In the genomic region with DNA sequence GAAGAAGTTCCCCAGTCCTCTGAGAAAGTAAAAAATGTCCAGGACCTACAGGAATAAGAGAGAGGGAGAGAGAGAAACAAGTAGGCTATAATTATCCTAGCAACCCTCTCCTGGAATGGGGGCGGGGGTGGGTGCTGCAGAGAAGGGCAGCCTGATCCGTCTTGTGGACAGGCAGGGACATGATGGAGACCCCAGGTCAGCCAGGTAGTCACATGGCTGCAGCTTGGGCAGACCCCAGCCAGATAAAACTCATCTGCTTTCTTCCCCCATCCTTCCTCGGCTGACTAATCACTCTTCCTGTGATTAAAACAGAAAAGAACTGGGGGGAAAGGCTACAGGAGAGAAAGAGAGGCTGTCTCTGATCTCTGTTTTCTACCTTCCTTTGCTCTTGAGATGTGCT, we compare ENCODE assay signal across 20 cellular contexts. TPM values are rescaled to one million over a fixed set of nuclear protein-coding genes. Genes with fewer than 3 reads are reported as not detected.
A peak's percentile ranks its signal among the peaks of the same experiment; 100 is the strongest.
DNase-seq lines count a peak whose midpoint lies in the region; ATAC-seq, FAIRE-seq and TF ChIP-seq lines count a peak whose summit lies in the region.
"Had no signal": no experiment of that assay in that cellular context is flagged by ENCODE, and none has a peak within 500 bp of the region (broad histone marks: within the 10 kb centered on the region; RNA-seq: fewer than 3 reads in every experiment).

No MANE protein-coding gene starts in this region.

- no peaks in the 10 kb centered on the region for H3K79me2 ChIP-seq in GM12878 (ENCODE audit: control insufficient read depth, insufficient read depth, low read length)

- no peaks in the 10 kb centered on the region for H3K27me3 Mint-ChIP-seq in mesothelial cell of epicardium (ENCODE audit: low read depth)

- no peaks in the 10 kb centered on the region for H3K9me3 Mint-ChIP-seq in mesothelial cell of epicardium

- peak overlapping the region; percentile 96 for H3K27ac ChIP-seq in HUES64 (ENCODE audit: low read depth, low read length)
- peak overlapping the region; percentile 51 for H3K27ac ChIP-seq in GM12878 (ENCODE audit: control insufficient read depth, insufficient read depth)
- H3K27ac ChIP-seq: esophagus squamous epithelium, heart right ventricle, transverse colon had no signal

- H3K4me2 ChIP-seq in GM12878 (ENCODE audit: control insufficient read depth, insufficient read depth): peak overlapping the region; percentile 40

- H3K4me3 ChIP-seq in BE2C (ENCODE audit: low read depth, low read length) (peak overlapping the region; percentile 30), HUES64 (ENCODE audit: low read length) (no peak overlapping the region), GM12878 (0 out of 2 replicates have a peak overlapping the region, but pooled peaks have one; percentile 26)
- H3K4me3 ChIP-seq: esophagus squamous epithelium, heart right ventricle, transverse colon had no signal

- no peak for TF ChIP-seq RAD21 in GM12878 (IDR thresholded peaks at IDR 0.05; ENCODE audit: insufficient read depth, low read depth, low read length)

- H3K9ac ChIP-seq in HUES64 (ENCODE audit: low read depth, low read length) (peak overlapping the region; percentile 13; the same call in 1 of the 2 replicates), GM12878 (ENCODE audit: control insufficient read depth, insufficient read depth, low read length) (no peak overlapping the region)

- ATAC-seq in GM12878: peak; percentile 7; the same call in 2 of the 3 replicates
- ATAC-seq in GM21526 (IDR thresholded peaks at IDR 0.05; ENCODE audit: low FRiP score, unreplicated experiment): no peak
- ATAC-seq: heart right ventricle, HepG2, left colon had no signal

- in situ Hi-C loops in GM12878 (cut with MboI): no loop called here

- peaks cover 36% of the 10 kb centered on the region for H3K4me1 Mint-ChIP-seq in mesothelial cell of epicardium

- intact Hi-C loops in GM12878 (cut with micrococcal nuclease; ENCODE audit: unreplicated experiment): no loop called here

- H4K20me1 ChIP-seq in GM12878 (ENCODE audit: control insufficient read depth, insufficient read depth): no peaks in the 10 kb centered on the region

- no peaks in the 10 kb centered on the region for H3K27me3 ChIP-seq in BE2C
- no peaks in the 10 kb centered on the region for H3K27me3 ChIP-seq in HUES64 (ENCODE audit: insufficient read depth, low read length)
- no peaks in the 10 kb centered on the region for H3K27me3 ChIP-seq in GM12878 (replicated peaks in 1 of 2; ENCODE audit: control insufficient read depth in 2 of 2, insufficient read depth in 2 of 2, low read length in 1 of 2)

- TF ChIP-seq POLR2A in GM12878 (IDR thresholded peaks at IDR 0.05; ENCODE audit: low read depth, low read length): no peak

- H3K4me3 Mint-ChIP-seq in mesothelial cell of epicardium: no peak overlapping the region

- TF ChIP-seq CTCF in BE2C (IDR thresholded peaks at IDR 0.05; ENCODE audit: low read depth, low read length) (no peak), GM12878 (IDR thresholded peaks at IDR 0.05 in 2 of 3, conservative IDR thresholded peaks at IDR 0.05 in 1 of 3; ENCODE audit: control insufficient read depth in 2 of 3, extremely low read depth in 1 of 3, insufficient read depth in 1 of 3, low read depth in 3 of 3, low read length in 3 of 3) (no peak), mesothelial cell of epicardium (IDR thresholded peaks at IDR 0.05; ENCODE audit: unreplicated experiment) (no peak), D721Med (IDR thresholded peaks at IDR 0.05; ENCODE audit: insufficient read depth, missing control alignments) (no peak)

- SMC1A ChIA-PET in GM12878 (lab: Charles Lee; ENCODE audit: uncharacterized antibody, unreplicated experiment): interaction anchor here (1.6 to 9.5 kb wide), 3 partner anchors 11 to 55 kb away, joined by 10 to 97 read pairs (median 10); no protein-coding TSS in a partner anchor

- H3K36me3 Mint-ChIP-seq in mesothelial cell of epicardium: no peaks in the 10 kb centered on the region

- FAIRE-seq in GM12878 (lab: Jason Lieb, UNC): peak; percentile 62
- no peak for FAIRE-seq in D721Med (lab: Jason Lieb, UNC)
- FAIRE-seq: GM18507, HepG2 had no signal

- H2AFZ ChIP-seq in GM12878 (ENCODE audit: control insufficient read depth, low read depth, low read length): peak overlapping the region; percentile 61

- H3K9me3 ChIP-seq in BE2C (no peaks in the 10 kb centered on the region), HUES64 (ENCODE audit: insufficient read depth, low read depth, low read length) (no peaks in the 10 kb centered on the region), GM12878 (replicated peaks; ENCODE audit: control insufficient read depth, insufficient read depth, low read length) (no peaks in the 10 kb centered on the region)
- H3K9me3 ChIP-seq: esophagus squamous epithelium, heart right ventricle, transverse colon had no signal

- no TSS peak for BruUV-seq in GM12878 (replicated peaks; lab: Mats Ljungman, UMichigan)

- RAD21 ChIA-PET in GM12878 (lab: Charles Lee; ENCODE audit: unreplicated experiment): interaction anchor here (1.1 to 4.8 kb wide), 5 partner anchors 11 to 103 kb away, joined by 3 to 54 read pairs (median 6); a partner anchor contains a TSS

- no peaks in the 10 kb centered on the region for H3K36me3 ChIP-seq in BE2C
- H3K36me3 ChIP-seq in HUES64 (ENCODE audit: insufficient read depth, low read length): no peaks in the 10 kb centered on the region
- H3K36me3 ChIP-seq in GM12878 (ENCODE audit: control insufficient read depth in 2 of 2, insufficient read depth in 2 of 2, low read length in 1 of 2): no peaks in the 10 kb centered on the region; a peak in 1 of 4 replicates
- H3K36me3 ChIP-seq: esophagus squamous epithelium, heart right ventricle, transverse colon had no signal

- TF ChIP-seq EP300 in GM12878 (IDR thresholded peaks at IDR 0.05; ENCODE audit: borderline replicate concordance in 1 of 2, control insufficient read depth in 1 of 2, low read depth in 2 of 2, low read length in 2 of 2): no peak

- POLR2A ChIA-PET in GM12878 (lab: Charles Lee): interaction anchor here (0.5 to 2.8 kb wide), 8 partner anchors 9 to 107 kb away, joined by 3 to 13 read pairs (median 3); a partner anchor contains a TSS

- H3K27ac Mint-ChIP-seq in mesothelial cell of epicardium: peak overlapping the region; percentile 56

- CTCF ChIA-PET in GM12878 (lab: Yijun Ruan, JAX): interaction anchor here (2.8 to 8.5 kb wide), 5 partner anchors 13 to 56 kb away, joined by 9 to 59 read pairs (median 45); a partner anchor contains a TSS

- peak; percentile 50 for DNase-seq in BE2C
- DNase-seq in GM12878 (ENCODE audit: low read depth, low spot score): no peak
- DNase-seq in mesothelial cell of epicardium (ENCODE audit: low spot score in 2 of 2, unreplicated experiment in 2 of 2): no peak
- no peak for DNase-seq in D721Med (ENCODE audit: insufficient read length, low spot score)
- DNase-seq in effector CD4-positive, alpha-beta T cell: no peak
- no peak for DNase-seq in HT-29 (ENCODE audit: low spot score)
- DNase-seq: activated gamma-delta T cell treated with Interleukin-2 at 50 U/mL for 16 hours, aorta, cortex of kidney, DMS 273 treated with DMSO at 0.1 percent for 48 hours, esophagus squamous epithelium, heart right ventricle, left colon, NCI-H446, transverse colon had no signal

- 49% methylated on average over 3 of the region's 3 CpGs for WGBS in HUES64
- WGBS in GM12878 (ENCODE audit: insufficient coverage, insufficient replicate concordance, low lambda C conversion rate, missing lambda C conversion rate): 6% methylated on average over 3 of the region's 3 CpGs

- H3K4me1 ChIP-seq in BE2C: peaks cover 42% of the 10 kb centered on the region
- peaks cover 40% of the 10 kb centered on the region for H3K4me1 ChIP-seq in HUES64 (ENCODE audit: insufficient read depth, low read length)
- H3K4me1 ChIP-seq in GM12878 (ENCODE audit: control insufficient read depth, insufficient read depth, low read length): peaks cover 49% of the 10 kb centered on the region

RNA-seq across cellular contexts. Expression of a gene that starts 32.6 kb away (rescaled TPM):
- polyA plus RNA-seq in BE2C (2012; ENCODE audit: insufficient read depth, insufficient read length, low read depth): 9.3 TPM
- 0.70 TPM for polyA plus RNA-seq in HUES64 (2013, experiment 1 of 2)
- polyA plus RNA-seq in HUES64 (2013, experiment 2 of 2): 1.2 TPM
- total RNA-seq in GM12878 (2013; cell fraction: nucleolus; rRNA removed): 0.86 TPM in 1 of 2 replicates, not detected in the other
- total RNA-seq in GM12878 (2014; rRNA removed) (0.93 and 1.6 TPM in 2 replicates), GM12878 (2014; rRNA removed; fragmentation: Illumina TruSeq; extraction: Trizol) (2.3 and 2.7 TPM in 2 replicates), GM12878 (2021) (3.6 and 4.3 TPM in 2 replicates), mesothelial cell of epicardium (28.2 to 31.8 TPM (median 30.7 TPM) in 3 replicates)
- polyA plus RNA-seq in GM12878 (2011; ENCODE audit: low read depth): 2.1 TPM
- polyA plus RNA-seq in GM12878 (2011; rRNA removed) (0.20 and 0.27 TPM in 2 replicates), GM12878 (2014; fragmentation: Illumina TruSeq; extraction: Trizol) (1.8 and 3.3 TPM in 2 replicates), GM12878 (2014; fragmentation: Nextera tagmentation; extraction: Ambion mirVana) (1 to 10 TPM; 2.5 to 2.9 TPM), GM12878 (2014; rRNA removed) (2.7 and 3.1 TPM in 2 replicates), GM12878 (2016; fragmentation: Nextera tagmentation; extraction: Ambion mirVana) (1 to 10 TPM; 2.0 to 3.2 TPM)
- polyA plus RNA-seq in GM12878 (2011; cell fraction: cytosol; rRNA removed): 0.12 and 0.40 TPM in 2 replicates
- 0.22 and 0.48 TPM in 2 replicates for polyA plus RNA-seq in GM12878 (2011; cell fraction: nucleus; rRNA removed)
- polyA plus RNA-seq in GM12878 (2012): 3.1 and 4.2 TPM in 2 replicates
- not detected in 2 replicates for polyA minus RNA-seq in GM12878 (2011; rRNA and poly(A)+ RNA removed)
- not detected in 2 replicates for polyA minus RNA-seq in GM12878 (2011; cell fraction: cytosol; rRNA and poly(A)+ RNA removed)
- not detected in 2 replicates for polyA minus RNA-seq in GM12878 (2011; cell fraction: nucleus; rRNA and poly(A)+ RNA removed)
- total RNA-seq in HT-29 (2014; rRNA removed; shearing (Covaris generic)): 0.89 and 4.2 TPM in 2 replicates

RNA-seq across cellular contexts. Expression of a gene that starts 34.1 kb away (rescaled TPM):
- polyA plus RNA-seq in BE2C (2012; ENCODE audit: insufficient read depth, insufficient read length, low read depth): 175 TPM
- polyA plus RNA-seq in HUES64 (2013, experiment 1 of 2): 88.9 TPM
- 96.2 TPM for polyA plus RNA-seq in HUES64 (2013, experiment 2 of 2)
- total RNA-seq in GM12878 (2013; cell fraction: nucleolus; rRNA removed): 248 and 271 TPM in 2 replicates
- total RNA-seq in GM12878 (2014; rRNA removed): 150 and 159 TPM in 2 replicates
- 92.1 and 99.9 TPM in 2 replicates for total RNA-seq in GM12878 (2014; rRNA removed; fragmentation: Illumina TruSeq; extraction: Trizol)
- total RNA-seq in GM12878 (2021): 168 and 177 TPM in 2 replicates
- polyA plus RNA-seq in GM12878 (2011; ENCODE audit: low read depth): 293 TPM
- 101 and 127 TPM in 2 replicates for polyA plus RNA-seq in GM12878 (2011; rRNA removed)
- 142 and 155 TPM in 2 replicates for polyA plus RNA-seq in GM12878 (2011; cell fraction: cytosol; rRNA removed)
- 1,072 and 1,222 TPM in 2 replicates for polyA plus RNA-seq in GM12878 (2011; cell fraction: nucleus; rRNA removed)
- polyA plus RNA-seq in GM12878 (2012): 245 and 255 TPM in 2 replicates
- polyA plus RNA-seq in GM12878 (2014; fragmentation: Illumina TruSeq; extraction: Trizol): 129 and 163 TPM in 2 replicates
- 100 to 1,000 TPM in 1 of 2 experiments, 10 to 100 TPM in 1; 69.4 to 160 TPM for polyA plus RNA-seq in GM12878 (2014; fragmentation: Nextera tagmentation; extraction: Ambion mirVana)
- 204 and 209 TPM in 2 replicates for polyA plus RNA-seq in GM12878 (2014; rRNA removed)
- polyA plus RNA-seq in GM12878 (2016; fragmentation: Nextera tagmentation; extraction: Ambion mirVana): 100 to 1,000 TPM; 223 to 237 TPM
- 97.9 and 132 TPM in 2 replicates for polyA minus RNA-seq in GM12878 (2011; rRNA and poly(A)+ RNA removed)
- 21.6 and 32.2 TPM in 2 replicates for polyA minus RNA-seq in GM12878 (2011; cell fraction: cytosol; rRNA and poly(A)+ RNA removed)
- 148 and 158 TPM in 2 replicates for polyA minus RNA-seq in GM12878 (2011; cell fraction: nucleus; rRNA and poly(A)+ RNA removed)
- total RNA-seq in mesothelial cell of epicardium: 231 to 251 TPM (median 236 TPM) in 3 replicates
- 132 and 142 TPM in 2 replicates for total RNA-seq in HT-29 (2014; rRNA removed; shearing (Covaris generic))

RNA-seq across cellular contexts. Expression of a gene that starts 43.2 kb away (rescaled TPM):
- 506 TPM for polyA plus RNA-seq in BE2C (2012; ENCODE audit: insufficient read depth, insufficient read length, low read depth)
- polyA plus RNA-seq in HUES64 (2013, experiment 1 of 2): 101 TPM
- polyA plus RNA-seq in HUES64 (2013, experiment 2 of 2): 104 TPM
- total RNA-seq in GM12878 (2013; cell fraction: nucleolus; rRNA removed): 68.6 and 83.4 TPM in 2 replicates
- total RNA-seq in GM12878 (2014; rRNA removed): 16.5 and 16.8 TPM in 2 replicates
- 36.2 and 39.9 TPM in 2 replicates for total RNA-seq in GM12878 (2014; rRNA removed; fragmentation: Illumina TruSeq; extraction: Trizol)
- total RNA-seq in GM12878 (2021): 62.3 and 72.8 TPM in 2 replicates
- polyA plus RNA-seq in GM12878 (2011; ENCODE audit: low read depth): 52.9 TPM
- 84.5 and 104 TPM in 2 replicates for polyA plus RNA-seq in GM12878 (2011; rRNA removed)
- polyA plus RNA-seq in GM12878 (2011; cell fraction: cytosol; rRNA removed): 78.3 and 81.2 TPM in 2 replicates
- polyA plus RNA-seq in GM12878 (2011; cell fraction: nucleus; rRNA removed): 72.4 and 101 TPM in 2 replicates
- 70.1 and 111 TPM in 2 replicates for polyA plus RNA-seq in GM12878 (2012)
- 60.5 and 63.8 TPM in 2 replicates for polyA plus RNA-seq in GM12878 (2014; fragmentation: Illumina TruSeq; extraction: Trizol)
- polyA plus RNA-seq in GM12878 (2014; fragmentation: Nextera tagmentation; extraction: Ambion mirVana): 1 to 10 TPM; 3.8 to 4.1 TPM
- polyA plus RNA-seq in GM12878 (2014; rRNA removed): 44.7 and 48.6 TPM in 2 replicates
- 10 to 100 TPM; 11.1 to 11.5 TPM for polyA plus RNA-seq in GM12878 (2016; fragmentation: Nextera tagmentation; extraction: Ambion mirVana)
- polyA minus RNA-seq in GM12878 (2011; rRNA and poly(A)+ RNA removed): 71.0 and 98.3 TPM in 2 replicates
- polyA minus RNA-seq in GM12878 (2011; cell fraction: cytosol; rRNA and poly(A)+ RNA removed): 30.1 and 32.1 TPM in 2 replicates
- polyA minus RNA-seq in GM12878 (2011; cell fraction: nucleus; rRNA and poly(A)+ RNA removed): 22.1 and 37.8 TPM in 2 replicates
- 134 to 137 TPM (median 136 TPM) in 3 replicates for total RNA-seq in mesothelial cell of epicardium
- total RNA-seq in HT-29 (2014; rRNA removed; shearing (Covaris generic)): 38.1 and 39.5 TPM in 2 replicates

RNA-seq across cellular contexts. Expression of a gene that starts 47.3 kb away (rescaled TPM):
- polyA plus RNA-seq in BE2C (2012; ENCODE audit: insufficient read depth, insufficient read length, low read depth): not detected
- not detected for polyA plus RNA-seq in HUES64 (2013, experiment 1 of 2)
- polyA plus RNA-seq in HUES64 (2013, experiment 2 of 2): not detected
- total RNA-seq in GM12878 (2013; cell fraction: nucleolus; rRNA removed): not detected in 2 replicates
- total RNA-seq in GM12878 (2014; rRNA removed) (not detected in 2 replicates), GM12878 (2014; rRNA removed; fragmentation: Illumina TruSeq; extraction: Trizol) (not detected in 2 replicates), GM12878 (2021) (not detected in 2 replicates), mesothelial cell of epicardium (3.4 to 3.6 TPM (median 3.4 TPM) in 3 replicates)
- polyA plus RNA-seq in GM12878 (2011; ENCODE audit: low read depth): not detected
- polyA plus RNA-seq in GM12878 (2011; rRNA removed) (not detected in 2 replicates), GM12878 (2014; fragmentation: Illumina TruSeq; extraction: Trizol) (not detected in 2 replicates), GM12878 (2014; fragmentation: Nextera tagmentation; extraction: Ambion mirVana) (not detected), GM12878 (2014; rRNA removed) (not detected in 2 replicates), GM12878 (2016; fragmentation: Nextera tagmentation; extraction: Ambion mirVana) (under 1 TPM; 0.11 to 0.18 TPM)
- not detected in 2 replicates for polyA plus RNA-seq in GM12878 (2011; cell fraction: cytosol; rRNA removed)
- polyA plus RNA-seq in GM12878 (2011; cell fraction: nucleus; rRNA removed): not detected in 2 replicates
- polyA plus RNA-seq in GM12878 (2012): 0.11 TPM in 1 of 2 replicates, not detected in the other
- not detected in 2 replicates for polyA minus RNA-seq in GM12878 (2011; rRNA and poly(A)+ RNA removed)
- not detected in 2 replicates for polyA minus RNA-seq in GM12878 (2011; cell fraction: cytosol; rRNA and poly(A)+ RNA removed)
- polyA minus RNA-seq in GM12878 (2011; cell fraction: nucleus; rRNA and poly(A)+ RNA removed): not detected in 2 replicates
- 54.3 and 59.6 TPM in 2 replicates for total RNA-seq in HT-29 (2014; rRNA removed; shearing (Covaris generic))
- total RNA-seq: activated CD8-positive, alpha-beta memory T cell treated with anti-CD3 and anti-CD28 coated beads for 36 hours; aorta; heart right ventricle had no signal
- polyA plus RNA-seq: heart right ventricle had no signal
